28 cellular contexts compared by ENCODE assay signal in genomic region chr2:106208874-106209273, GRCh38.
"Had no signal": no experiment of that assay in that cellular context is flagged by ENCODE, and none has a peak within 500 bp of the region (broad histone marks: within the 10 kb centered on the region; RNA-seq: fewer than 3 reads in every experiment).

No MANE protein-coding gene starts in this region.

- H3K36me3 ChIP-seq: ascending aorta, breast epithelium, cardiac muscle cell, colonic mucosa had no signal

- H3K27me3 ChIP-seq: ascending aorta, breast epithelium, cardiac muscle cell, colonic mucosa had no signal

- H3K9me3 ChIP-seq: ascending aorta, breast epithelium, colonic mucosa had no signal

- H3K4me1 ChIP-seq: ascending aorta, breast epithelium, colonic mucosa had no signal

- ATAC-seq: activated naive CD4-positive, alpha-beta T cell treated with anti-CD3 and anti-CD28 coated beads, Interleukin-2, amount 50 U/mL, for 72 hours; activated T-cell treated with anti-CD3 and anti-CD28 coated beads, Interleukin-2, amount 50 U/mL, for 72 hours; esophagus mucosa; WTC11 had no signal

- H3K4me3 ChIP-seq: ascending aorta, breast epithelium, cardiac muscle cell, colonic mucosa had no signal

- DNase-seq: activated CD4-positive, alpha-beta memory T cell treated with anti-CD3 and anti-CD28 coated beads, Interleukin-2, amount 10 ng/mL, durations not matched to agents 7 days and 5 days; activated CD4-positive, alpha-beta T cell treated with anti-CD3 and anti-CD28 coated beads for 1 hour; activated CD4-positive, alpha-beta T cell treated with anti-CD3 and anti-CD28 coated beads for 4 hours; activated CD4-positive, alpha-beta T cell treated with anti-CD3 and anti-CD28 coated beads, Interleukin-2, amount 10 ng/mL, durations not matched to agents 7 days and 5 days; activated CD4-positive, alpha-beta T cell treated with anti-CD3 and anti-CD28 coated beads, Interleukin-2, amount 50 U/mL, for 4 hours; activated CD8-positive, alpha-beta memory T cell treated with anti-CD3 and anti-CD28 coated beads, Interleukin-2, amount 50 U/mL, for 48 hours; activated gamma-delta T cell; activated naive CD4-positive, alpha-beta T cell; activated naive CD4-positive, alpha-beta T cell treated with anti-CD3 and anti-CD28 coated beads, Interleukin-2, amount 10 ng/mL, durations not matched to agents 7 days and 5 days; activated naive CD8-positive, alpha-beta T cell treated with anti-CD3 and anti-CD28 coated beads, Interleukin-2, amount 10 ng/mL, durations not matched to agents 7 days and 5 days; activated T-cell treated with anti-CD3 and anti-CD28 coated beads for 4 hours; activated T-cell treated with anti-CD3 and anti-CD28 coated beads, Interleukin-2, amount 50 U/mL, for 24 hours; activated T-cell treated with anti-CD3 and anti-CD28 coated beads, Interleukin-2, amount 50 U/mL, for 72 hours; central memory CD4-positive, alpha-beta T cell; cerebellar nuclear complex; colonic mucosa; effector CD8-positive, alpha-beta T cell; foreskin fibroblast; head of caudate nucleus; T-helper 2 cell had no signal

- H3K27ac ChIP-seq: ascending aorta, breast epithelium, cardiac muscle cell, colonic mucosa, epithelial cell of prostate, VCaP had no signal
